In genomic region chr10:22713853-22714523, GRCh38 we compare ENCODE assay signal across 7 cellular contexts. TPM values are rescaled to one million over a fixed set of nuclear protein-coding genes. Genes with fewer than 3 reads are reported as not detected.
DNase-seq lines count a peak whose midpoint lies in the region; ATAC-seq lines count a peak whose summit lies in the region.

No MANE protein-coding gene starts in this region.

- H3K27ac ChIP-seq in adipose tissue (ENCODE audit: low read depth, low read length): peak overlapping the region; percentile 9
- H3K27ac ChIP-seq in iPS-18a (ENCODE audit: low read length): no peak overlapping the region

- 0 to 1% (median 0%) methylated on average over 49 to 75 of the region's 75 CpGs for WGBS in adipose tissue, 3 donors

- H3K9me3 ChIP-seq in iPS-18a (ENCODE audit: control insufficient read depth, low read depth, low read length): no peaks in the 10 kb centered on the region

- H3K4me3 ChIP-seq in iPS-18a (ENCODE audit: low read length): peak overlapping the region; percentile 64

- peaks cover 29% of the 10 kb centered on the region for H3K27me3 ChIP-seq in iPS-18a (ENCODE audit: control insufficient read depth, insufficient read depth, low read length)

- H3K9ac ChIP-seq in iPS-18a (ENCODE audit: low read length): peak overlapping the region; percentile 16

- DNase-seq in RKO (ENCODE audit: low spot score): peak; percentile 40
- DNase-seq in stimulated activated CD4-positive, alpha-beta T cell treated with anti-CD3 and anti-CD28 coated beads, Interleukin-12 subunit alpha, Interleukin-12 subunit beta, amount 100 ng/mL, for 24 hours (ENCODE audit: low read depth in 2 of 2): peak; percentile 23 to 27
- DNase-seq in NK-92 treated with Interleukin-12 subunit alpha and Interleukin-12 subunit beta, amount 100 ng/mL, for 24 hours (lab: John Stamatoyannopoulos, UW): no peak

- peaks cover 10% of the 10 kb centered on the region for H3K4me1 ChIP-seq in iPS-18a (ENCODE audit: control insufficient read depth, low read depth, low read length)

- H3K36me3 ChIP-seq in iPS-18a (ENCODE audit: control insufficient read depth, low read depth, low read length): no peaks in the 10 kb centered on the region

- ATAC-seq in GM19025 (IDR thresholded peaks at IDR 0.05; ENCODE audit: low read depth, unreplicated experiment) (peak; percentile 18), HG03045 (IDR thresholded peaks at IDR 0.05; ENCODE audit: unreplicated experiment) (peak; percentile 32)

RNA-seq across cellular contexts. Expression of gene PIP4K2A, which starts 0.4 kb away (rescaled TPM):
- polyA plus RNA-seq in adipose tissue: 10 to 100 TPM in 2 of 3 donors, 1 to 10 TPM in 1; 3.4 to 29.7 (median 10.4) TPM
